ENCODE assay signal across 8 cellular contexts in the genomic region with DNA sequence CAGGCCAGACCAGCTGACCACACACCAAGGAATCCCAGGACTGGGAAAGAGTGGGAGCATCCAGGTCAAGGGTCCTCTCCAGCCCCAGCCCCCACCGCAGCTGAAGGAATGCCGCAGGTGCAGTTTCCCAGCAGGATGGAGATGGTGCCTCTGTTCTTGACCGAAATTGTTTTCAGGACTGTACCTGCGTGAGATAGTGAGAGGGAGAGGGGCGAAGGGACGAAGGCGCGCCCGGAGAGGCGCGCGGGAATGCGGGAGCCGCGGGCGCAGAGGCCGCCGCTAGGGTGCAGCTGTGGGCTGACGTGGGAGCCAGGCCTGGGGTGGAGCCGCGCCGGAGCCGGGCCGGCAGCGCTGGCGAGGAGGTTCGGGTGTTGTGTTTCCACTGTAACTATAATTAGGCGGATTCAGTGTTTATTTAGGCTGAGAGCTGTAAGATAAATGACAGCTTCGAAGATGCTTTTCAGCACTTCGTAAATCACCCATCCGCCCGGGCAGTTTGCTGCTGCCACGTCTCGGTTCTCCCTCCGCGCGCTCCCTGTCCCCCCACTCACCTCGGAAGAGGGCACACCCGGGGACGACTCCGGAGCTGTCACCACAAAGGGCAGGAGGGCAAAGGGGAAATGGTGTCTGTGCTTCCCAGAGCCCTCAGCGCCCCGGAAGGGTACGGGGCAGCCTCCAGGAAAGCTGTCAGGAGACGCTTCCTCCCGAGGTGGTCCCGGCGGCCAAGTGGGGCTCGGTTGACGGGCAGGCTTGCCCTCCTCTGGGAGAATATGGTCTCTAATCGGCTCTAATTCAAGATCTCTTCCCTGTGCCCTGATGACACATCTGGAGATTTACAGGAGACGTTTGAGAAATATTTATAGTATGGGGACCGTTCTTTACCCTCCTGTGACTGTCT. TPM values are rescaled to one million over a fixed set of nuclear protein-coding genes. Genes with fewer than 3 reads are reported as not detected.
DNase-seq lines count a peak whose midpoint lies in the region; ATAC-seq and TF ChIP-seq lines count a peak whose summit lies in the region.

No MANE protein-coding gene starts in this region.

- peaks cover 9% of the 10 kb centered on the region for H3K4me1 Mint-ChIP-seq in Caco-2 (ENCODE audit: low read depth, unreplicated experiment)
- H3K4me1 Mint-ChIP-seq in natural killer cell treated with Interleukin-12 subunit alpha and Interleukin-12 subunit beta and Interleukin-15 and Interleukin-18, amount 100 ng/mL, for 72 hours (ENCODE audit: low read depth in 2 of 2), result peaks cover 27 to 32% of the 10 kb centered on the region in 2 donors

- H3K9me3 Mint-ChIP-seq in Caco-2 (ENCODE audit: unreplicated experiment), result no peaks in the 10 kb centered on the region
- no peaks in the 10 kb centered on the region for H3K9me3 Mint-ChIP-seq in natural killer cell treated with Interleukin-12 subunit alpha and Interleukin-12 subunit beta and Interleukin-15 and Interleukin-18, amount 100 ng/mL, for 72 hours

- no peak overlapping the region for H3K27ac Mint-ChIP-seq in Caco-2 (ENCODE audit: unreplicated experiment)
- peak overlapping the region; percentile 70 to 91 for H3K27ac Mint-ChIP-seq in natural killer cell treated with Interleukin-12 subunit alpha and Interleukin-12 subunit beta and Interleukin-15 and Interleukin-18, amount 100 ng/mL, for 72 hours

- intact Hi-C loops in Caco-2 (cut with micrococcal nuclease; ENCODE audit: unreplicated experiment) (loop anchor here (1.0 to 2.0 kb wide), 6 partner anchors 8 to 126 kb away; no protein-coding TSS in a partner anchor), stomach (cut with DNase I; ENCODE audit: low total_unique reads) (no loop called here)

- H3K27ac ChIP-seq in fibroblast of lung (ENCODE audit: insufficient read depth, low read length), result peak overlapping the region; percentile 65
- peak overlapping the region in 3 of 5 donors; percentile 18 to 66 (median 52) for H3K27ac ChIP-seq in stomach

- peak overlapping the region; percentile 82 for H3K4me2 ChIP-seq in fibroblast of lung (ENCODE audit: extremely low read depth, insufficient read depth, low read length)

- H3K27me3 ChIP-seq in Caco-2 (replicated peaks; ENCODE audit: control insufficient read depth, insufficient read depth, low read length), result peaks cover 5% of the 10 kb centered on the region; the same call in 1 of the 2 replicates
- H3K27me3 ChIP-seq in fibroblast of lung (ENCODE audit: control insufficient read depth, insufficient read depth, low read length), result no peaks in the 10 kb centered on the region
- H3K27me3 ChIP-seq in stomach, result peaks cover 0 to 66% (median 13%) of the 10 kb centered on the region in 3 donors

- H3K4me1 ChIP-seq in Caco-2 (peaks cover 14% of the 10 kb centered on the region), fibroblast of lung (ENCODE audit: control insufficient read depth, extremely low read depth, insufficient read depth, low read length) (peaks cover 9% of the 10 kb centered on the region), stomach (peaks cover 5 to 50% (median 28%) of the 10 kb centered on the region in 4 donors)

- CTCF ChIA-PET in Caco-2 (lab: Charles Lee), result interaction anchor here (0.6 to 1.5 kb wide), 8 partner anchors 9 to 121 kb away, joined by 3 to 7 read pairs (median 6); partner anchors contain the start of gene HOXB1

- no peaks in the 10 kb centered on the region for H4K20me1 ChIP-seq in fibroblast of lung (ENCODE audit: control insufficient read depth, extremely low read depth, insufficient read depth, low read length)

- H3K9me3 ChIP-seq in Caco-2 (no peaks in the 10 kb centered on the region), fibroblast of lung (ENCODE audit: control insufficient read depth, insufficient read depth, low read depth, low read length) (no peaks in the 10 kb centered on the region), stomach (no peaks in the 10 kb centered on the region)

- TF ChIP-seq CTCF in Caco-2 (IDR thresholded peaks at IDR 0.05; ENCODE audit: insufficient read depth in 1 of 2, low read depth in 1 of 2, low read length in 1 of 2, severe bottlenecking in 1 of 2, unreplicated experiment in 1 of 2) (peak; percentile 99), fibroblast of lung (conservative IDR thresholded peaks at IDR 0.05 in 1 of 2, IDR thresholded peaks at IDR 0.05 in 1 of 2; ENCODE audit: low read depth in 1 of 2, low read length in 2 of 2) (peak; percentile 65 to 78), stomach (IDR thresholded peaks at IDR 0.05) (peak in 5 of 7 experiments; percentile 46 to 82 (median 75))

- POLR2A ChIA-PET in Caco-2 (lab: Charles Lee), result no interaction called here

- ATAC-seq in HG02763 (IDR thresholded peaks at IDR 0.05; ENCODE audit: unreplicated experiment) (peak; percentile 65), GM18502 (IDR thresholded peaks at IDR 0.05; ENCODE audit: poor library complexity, unreplicated experiment) (no peak)
- ATAC-seq in natural killer cell treated with Interleukin-12 subunit alpha and Interleukin-12 subunit beta and Interleukin-15 and Interleukin-18, amount 100 ng/mL, for 72 hours, result peak; percentile 90 to 92

- TF ChIP-seq EP300 in stomach (IDR thresholded peaks at IDR 0.05), result no peak

- H2AFZ ChIP-seq in fibroblast of lung (ENCODE audit: low read length), result peak overlapping the region; percentile 46

- H3K36me3 Mint-ChIP-seq in Caco-2 (ENCODE audit: insufficient read depth, unreplicated experiment), result no peaks in the 10 kb centered on the region
- H3K36me3 Mint-ChIP-seq in natural killer cell treated with Interleukin-12 subunit alpha and Interleukin-12 subunit beta and Interleukin-15 and Interleukin-18, amount 100 ng/mL, for 72 hours, result no peaks in the 10 kb centered on the region

- 7 to 14% (median 9%) methylated on average over 36 to 53 of the region's 53 CpGs for WGBS in stomach, 5 donors

- H3K4me3 ChIP-seq in Caco-2 (ENCODE audit: low read depth, low read length) (peak overlapping the region; percentile 15), fibroblast of lung (replicated peaks in 1 of 4; ENCODE audit: control extremely low read depth in 1 of 4, insufficient read depth in 1 of 4, low read depth in 3 of 4, low read length in 4 of 4) (peak overlapping the region in 2 of 4 experiments; percentile 20 to 51), stomach (peak overlapping the region; percentile 16 to 37 (median 24))

- TF ChIP-seq POLR2A in stomach (IDR thresholded peaks at IDR 0.05), result no peak

- H3K4me3 Mint-ChIP-seq in Caco-2 (ENCODE audit: unreplicated experiment), result peak overlapping the region; percentile 52
- H3K4me3 Mint-ChIP-seq in natural killer cell treated with Interleukin-12 subunit alpha and Interleukin-12 subunit beta and Interleukin-15 and Interleukin-18, amount 100 ng/mL, for 72 hours, result peak overlapping the region; percentile 81

- H3K27me3 Mint-ChIP-seq in Caco-2 (ENCODE audit: insufficient read depth, unreplicated experiment), result peaks cover 8% of the 10 kb centered on the region
- H3K27me3 Mint-ChIP-seq in natural killer cell treated with Interleukin-12 subunit alpha and Interleukin-12 subunit beta and Interleukin-15 and Interleukin-18, amount 100 ng/mL, for 72 hours, result no peaks in the 10 kb centered on the region

- DNase-seq in Caco-2 (peak; percentile 80 to 91), NOMO-1 treated with DMSO at 0.1 percent for 48 hours (lab: John Stamatoyannopoulos, UW; ENCODE audit: unreplicated experiment) (peak; percentile 19), fibroblast of lung (ENCODE audit: low read depth in 2 of 2) (peak; percentile 82 to 89), stomach (peak; percentile 69)
- peak; percentile 76 for DNase-seq in activated T-cell treated with anti-CD3 and anti-CD28 coated beads, Interleukin-2, amount 50 U/mL, for 1 hour
- peak; percentile 76 for DNase-seq in natural killer cell treated with Interleukin-12 subunit alpha and Interleukin-12 subunit beta and Interleukin-15 and Interleukin-18, amount 100 ng/mL, for 72 hours (ENCODE audit: low spot score)

- H3K9ac ChIP-seq in fibroblast of lung (ENCODE audit: insufficient read depth, low read length), result peak overlapping the region; percentile 40

- H3K79me2 ChIP-seq in fibroblast of lung (ENCODE audit: control insufficient read depth, insufficient read depth, low read length), result no peaks in the 10 kb centered on the region

- BruUV-seq in Caco-2 (replicated peaks; lab: Mats Ljungman, UMichigan), result no TSS peak

- H3K36me3 ChIP-seq in Caco-2 (ENCODE audit: control insufficient read depth, insufficient read depth, low read length) (no peaks in the 10 kb centered on the region), fibroblast of lung (ENCODE audit: control insufficient read depth, insufficient read depth, low read length) (no peaks in the 10 kb centered on the region), stomach (no peaks in the 10 kb centered on the region)

RNA-seq across cellular contexts. Expression of gene HOXB1, which starts 38.2 kb away (rescaled TPM):
- total RNA-seq in Caco-2 (2022) (not detected in 2 replicates), fibroblast of lung (not detected in 2 replicates), stomach (not detected)
- polyA plus RNA-seq in fibroblast of lung (not detected in 2 replicates), stomach (under 1 TPM in 1 of 3 donors, not detected in 2; 0.28 TPM)
- not detected in 2 replicates for polyA plus RNA-seq in fibroblast of lung (2012)
- not detected in 2 replicates for polyA minus RNA-seq in fibroblast of lung (ENCODE audit: low replicate concordance)
- not detected for total RNA-seq in natural killer cell treated with Interleukin-12 subunit alpha and Interleukin-12 subunit beta and Interleukin-15 and Interleukin-18, amount 100 ng/mL, for 72 hours

RNA-seq across cellular contexts. Expression of gene HOXB2, which starts 52.3 kb away (rescaled TPM):
- total RNA-seq in Caco-2 (2022) (0.65 and 1.1 TPM in 2 replicates), fibroblast of lung (9.2 and 12.2 TPM in 2 replicates), stomach (10 to 100 TPM in 3 of 5 donors, 1 to 10 TPM in 2; 6.7 to 83.0 (median 10.5) TPM)
- polyA plus RNA-seq in fibroblast of lung (12.3 and 15.9 TPM in 2 replicates), stomach (10 to 100 TPM; 11.3 to 22.2 (median 13.4) TPM)
- 18.2 and 25.8 TPM in 2 replicates for polyA plus RNA-seq in fibroblast of lung (2012)
- 10.2 and 12.9 TPM in 2 replicates for polyA minus RNA-seq in fibroblast of lung (ENCODE audit: low replicate concordance)
- 10 to 100 TPM; 20.8 to 30.0 TPM for total RNA-seq in natural killer cell treated with Interleukin-12 subunit alpha and Interleukin-12 subunit beta and Interleukin-15 and Interleukin-18, amount 100 ng/mL, for 72 hours

Comparison
In these comparisons a context has a peak if more than half of its experiments do, and no peak if none do; other contexts are left out.
1. DNase-seq: peak in every context shown above with its lines; median percentile 86 in Caco-2; 86 in fibroblast of lung; 76 in activated T-cell treated with anti-CD3 and anti-CD28 coated beads, Interleukin-2, amount 50 U/mL, for 1 hour; 76 in natural killer cell treated with Interleukin-12 subunit alpha and Interleukin-12 subunit beta and Interleukin-15 and Interleukin-18, amount 100 ng/mL, for 72 hours; 69 in stomach; 19 in NOMO-1 treated with DMSO at 0.1 percent for 48 hours.